33 cellular contexts compared by ENCODE assay signal in genomic region chr20:45387274-45387673, GRCh38. TPM values are rescaled to one million over a fixed set of nuclear protein-coding genes. Genes with fewer than 3 reads are reported as not detected.
"Had no signal": no experiment of that assay in that cellular context is flagged by ENCODE, and none has a peak within 500 bp of the region (broad histone marks: within the 10 kb centered on the region; RNA-seq: fewer than 3 reads in every experiment).

No MANE protein-coding gene starts in this region.

- H3K4me3 ChIP-seq: ascending aorta, breast epithelium, cardiac muscle cell, colonic mucosa, esophagus squamous epithelium, gastroesophageal sphincter, heart right ventricle had no signal

- DNase-seq: activated CD4-positive, alpha-beta memory T cell treated with anti-CD3 and anti-CD28 coated beads for 36 hours; activated CD4-positive, alpha-beta T cell treated with anti-CD3 and anti-CD28 coated beads for 36 hours; activated CD4-positive, alpha-beta T cell treated with anti-CD3 and anti-CD28 coated beads, Interleukin-2, amount 10 ng/mL, durations not matched to agents 24 days and 14 days; activated CD4-positive, CD25-positive, alpha-beta regulatory T cell; activated CD4-positive, CD25-positive, alpha-beta regulatory T cell treated with anti-CD3 and anti-CD28 coated beads, Interleukin-2, amount 50 U/mL, for 72 hours; activated CD8-positive, alpha-beta memory T cell treated with anti-CD3 and anti-CD28 coated beads, Interleukin-2, amount 10 ng/mL, durations not matched to agents 7 days and 5 days; activated CD8-positive, alpha-beta memory T cell treated with anti-CD3 and anti-CD28 coated beads, Interleukin-2, amount 50 U/mL, for 4 hours; activated CD8-positive, alpha-beta T cell treated with anti-CD3 and anti-CD28 coated beads, Interleukin-2, amount 10 ng/mL, durations not matched to agents 7 days and 5 days; activated effector memory CD4-positive, alpha-beta T cell treated with anti-CD3 and anti-CD28 coated beads, Interleukin-2, amount 50 U/mL, for 16 hours; activated naive CD4-positive, alpha-beta T cell treated with anti-CD3 and anti-CD28 coated beads for 36 hours; activated T-cell treated with anti-CD3 and anti-CD28 coated beads, Interleukin-2, amount 50 U/mL, for 24 hours; central memory CD4-positive, alpha-beta T cell; cerebellar nuclear complex; colonic mucosa; effector CD8-positive, alpha-beta T cell; esophagus squamous epithelium; foreskin melanocyte; heart right ventricle; T-helper 2 cell had no signal

- H3K4me1 Mint-ChIP-seq: brain had no signal

- H3K27me3 Mint-ChIP-seq: activated CD4-positive, alpha-beta memory T cell treated with anti-CD3 and anti-CD28 coated beads for 36 hours; activated CD4-positive, alpha-beta T cell treated with anti-CD3 and anti-CD28 coated beads for 36 hours; activated CD8-positive, alpha-beta memory T cell treated with anti-CD3 and anti-CD28 coated beads, Interleukin-2, amount 10 ng/mL, durations not matched to agents 7 days and 5 days; activated naive CD8-positive, alpha-beta T cell; activated T-cell treated with anti-CD3 and anti-CD28 coated beads, Interleukin-2, amount 50 U/mL, for 24 hours; brain had no signal

- H3K4me3 Mint-ChIP-seq: activated CD4-positive, alpha-beta memory T cell treated with anti-CD3 and anti-CD28 coated beads for 36 hours; activated CD4-positive, alpha-beta T cell treated with anti-CD3 and anti-CD28 coated beads for 36 hours; activated CD4-positive, alpha-beta T cell treated with anti-CD3 and anti-CD28 coated beads, Interleukin-2, amount 10 ng/mL, durations not matched to agents 24 days and 14 days; activated CD8-positive, alpha-beta memory T cell treated with anti-CD3 and anti-CD28 coated beads, Interleukin-2, amount 10 ng/mL, durations not matched to agents 7 days and 5 days; activated CD8-positive, alpha-beta T cell treated with anti-CD3 and anti-CD28 coated beads, Interleukin-2, amount 10 ng/mL, durations not matched to agents 7 days and 5 days; activated naive CD4-positive, alpha-beta T cell treated with anti-CD3 and anti-CD28 coated beads for 36 hours; activated naive CD8-positive, alpha-beta T cell; activated T-cell treated with anti-CD3 and anti-CD28 coated beads, Interleukin-2, amount 50 U/mL, for 24 hours; brain had no signal

- H3K36me3 ChIP-seq: ascending aorta, breast epithelium, cardiac muscle cell, colonic mucosa, esophagus squamous epithelium, gastroesophageal sphincter, heart right ventricle had no signal

- H3K27ac ChIP-seq: ascending aorta, breast epithelium, cardiac muscle cell, colonic mucosa, epithelial cell of prostate, esophagus squamous epithelium, gastroesophageal sphincter, heart right ventricle had no signal

- ATAC-seq: activated CD4-positive, alpha-beta T cell treated with anti-CD3 and anti-CD28 coated beads for 36 hours; activated CD8-positive, alpha-beta memory T cell treated with anti-CD3 and anti-CD28 coated beads, Interleukin-2, amount 10 ng/mL, durations not matched to agents 7 days and 5 days; activated CD8-positive, alpha-beta T cell treated with anti-CD3 and anti-CD28 coated beads, Interleukin-2, amount 10 ng/mL, durations not matched to agents 7 days and 5 days; gastroesophageal sphincter; heart right ventricle had no signal

- H3K4me1 ChIP-seq: ascending aorta, breast epithelium, colonic mucosa, esophagus squamous epithelium, gastroesophageal sphincter, heart right ventricle had no signal

- H3K27ac Mint-ChIP-seq: activated CD4-positive, alpha-beta memory T cell treated with anti-CD3 and anti-CD28 coated beads for 36 hours; activated CD4-positive, alpha-beta T cell treated with anti-CD3 and anti-CD28 coated beads for 36 hours; activated CD8-positive, alpha-beta memory T cell treated with anti-CD3 and anti-CD28 coated beads, Interleukin-2, amount 10 ng/mL, durations not matched to agents 7 days and 5 days; activated CD8-positive, alpha-beta T cell treated with anti-CD3 and anti-CD28 coated beads, Interleukin-2, amount 10 ng/mL, durations not matched to agents 7 days and 5 days; activated naive CD4-positive, alpha-beta T cell treated with anti-CD3 and anti-CD28 coated beads for 36 hours; activated naive CD8-positive, alpha-beta T cell; activated T-cell treated with anti-CD3 and anti-CD28 coated beads, Interleukin-2, amount 50 U/mL, for 24 hours; activated T-helper 2 cell treated with anti-CD3 and anti-CD28 coated beads, Interferon-gamma antibody, Interleukin-2, Interleukin-4, amounts not matched to agents 10 μg/mL and 5 μg/mL and 100 μg/mL, durations not matched to agents 14 hours and 24 hours and 36 hours; brain had no signal

- H3K9me3 ChIP-seq: ascending aorta, breast epithelium, colonic mucosa, esophagus squamous epithelium, gastroesophageal sphincter had no signal

- H3K9me3 Mint-ChIP-seq: activated naive CD4-positive, alpha-beta T cell treated with anti-CD3 and anti-CD28 coated beads for 36 hours had no signal

- H3K27me3 ChIP-seq: ascending aorta, breast epithelium, cardiac muscle cell, colonic mucosa, esophagus squamous epithelium, gastroesophageal sphincter, heart right ventricle had no signal

RNA-seq across cellular contexts. Expression of gene TP53TG5, which starts 9.1 kb away (rescaled TPM):
- total RNA-seq: activated T-helper 2 cell treated with anti-CD3 and anti-CD28 coated beads, Interferon-gamma antibody, Interleukin-2, Interleukin-4, amounts not matched to agents 10 μg/mL and 5 μg/mL and 100 μg/mL, durations not matched to agents 14 hours and 24 hours and 36 hours; ascending aorta; dermis microvascular lymphatic vessel endothelial cell; endothelial cell of umbilical vein; esophagus squamous epithelium; fibroblast of lung; fibroblast of villous mesenchyme; gastroesophageal sphincter; glomerular endothelial cell; T-helper 1 cell treated with Interleukin-12 subunit alpha and Interleukin-12 subunit beta and Interleukin-4 antibody, amounts not matched to agents 30 ng/mL and 1 ng/mL, for 36 hours had no signal
